8 cellular contexts compared by ENCODE assay signal in genomic region chrX:47194388-47194787, GRCh38. TPM values are rescaled to one million over a fixed set of nuclear protein-coding genes. Genes with fewer than 3 reads are reported as not detected.
DNase-seq lines count a peak whose midpoint lies in the region; ATAC-seq, FAIRE-seq and TF ChIP-seq lines count a peak whose summit lies in the region.

No MANE protein-coding gene starts in this region.

- H3K27ac ChIP-seq in kidney (ENCODE audit: low read depth in 2 of 2, low read length in 2 of 2) (peak overlapping the region; percentile 24 to 92), testis (peak overlapping the region; percentile 94 to 97)

- no peak for TF ChIP-seq POLR2A in testis (IDR thresholded peaks at IDR 0.05)

- TF ChIP-seq CTCF in kidney (IDR thresholded peaks at IDR 0.05; ENCODE audit: borderline replicate concordance, extremely low read depth, insufficient read depth) (no peak), testis (IDR thresholded peaks at IDR 0.05) (no peak)

- peak overlapping the region; percentile 1 to 88 for H3K9ac ChIP-seq in kidney (ENCODE audit: low read length in 2 of 2)

- peak overlapping the region; percentile 98 for H3K27ac Mint-ChIP-seq in activated naive CD8-positive, alpha-beta T cell treated with anti-CD3 and anti-CD28 coated beads, Interleukin-2, amount 10 ng/mL, durations not matched to agents 7 days and 5 days

- H3K27me3 ChIP-seq in testis = no peaks in the 10 kb centered on the region

- POLR2A ChIA-PET in activated naive CD8-positive, alpha-beta T cell treated with anti-CD3 and anti-CD28 coated beads, Interleukin-2, amount 10 ng/mL, durations not matched to agents 7 days and 5 days (lab: Charles Lee) = interaction anchor here (0.8 to 1.0 kb wide), 2 partner anchors 190 to 329 kb away, joined by 3 read pairs; no protein-coding TSS in a partner anchor

- peaks cover 19 to 37% of the 10 kb centered on the region in 2 donors for H3K4me1 ChIP-seq in kidney (ENCODE audit: control insufficient read depth in 1 of 2, insufficient read depth in 1 of 2, low read depth in 1 of 2, low read length in 2 of 2)
- peaks cover 2% of the 10 kb centered on the region for H3K4me1 ChIP-seq in testis

- H3K4me3 ChIP-seq in kidney (ENCODE audit: low read length in 2 of 2) = peak overlapping the region; percentile 62 to 91
- H3K4me3 ChIP-seq in testis = peak overlapping the region; percentile 69 to 78

- no peaks in the 10 kb centered on the region for H3K27me3 Mint-ChIP-seq in activated naive CD8-positive, alpha-beta T cell treated with anti-CD3 and anti-CD28 coated beads, Interleukin-2, amount 10 ng/mL, durations not matched to agents 7 days and 5 days

- DNase-seq in NCI-H2227 treated with DMSO at 0.1 percent for 48 hours (lab: John Stamatoyannopoulos, UW) (peak; percentile 21), NCI-H2227 (lab: John Stamatoyannopoulos, UW; ENCODE audit: unreplicated experiment) (no peak), kidney (no peak), testis (no peak), hippocampal formation (lab: John Stamatoyannopoulos, UW) (no peak), GOT3 (lab: John Stamatoyannopoulos, UW) (no peak)
- no peak for DNase-seq in activated naive CD8-positive, alpha-beta T cell treated with anti-CD3 and anti-CD28 coated beads, Interleukin-2, amount 10 ng/mL, durations not matched to agents 7 days and 5 days
- no peak for DNase-seq in effector CD8-positive, alpha-beta T cell (lab: John Stamatoyannopoulos, UW)

- peaks cover 0 to 10% of the 10 kb centered on the region in 2 donors for H3K36me3 ChIP-seq in kidney (ENCODE audit: control insufficient read depth in 1 of 2, insufficient read depth in 2 of 2, low read length in 2 of 2)
- no peaks in the 10 kb centered on the region for H3K36me3 ChIP-seq in testis (ENCODE audit: low read depth, missing control alignments)

- peaks cover 8% of the 10 kb centered on the region for H3K36me3 Mint-ChIP-seq in activated naive CD8-positive, alpha-beta T cell treated with anti-CD3 and anti-CD28 coated beads, Interleukin-2, amount 10 ng/mL, durations not matched to agents 7 days and 5 days

- WGBS in testis, 2 donors = 0 to 5% methylated on average over 6 to 8 of the region's 8 CpGs

- H3K9me3 Mint-ChIP-seq in activated naive CD8-positive, alpha-beta T cell treated with anti-CD3 and anti-CD28 coated beads, Interleukin-2, amount 10 ng/mL, durations not matched to agents 7 days and 5 days = no peaks in the 10 kb centered on the region

- intact Hi-C loops in kidney (cut with DNase I) = no loop called here
- intact Hi-C loops in testis (cut with DNase I; ENCODE audit: low total_unique reads) = loop anchor here (10.0 kb wide), 2 partner anchors 180 to 330 kb away; partner anchors contain the start of gene ZNF157

- no peak for ATAC-seq in activated naive CD8-positive, alpha-beta T cell treated with anti-CD3 and anti-CD28 coated beads, Interleukin-2, amount 10 ng/mL, durations not matched to agents 7 days and 5 days (ENCODE audit: low read depth)

- peak overlapping the region; percentile 95 for H3K4me3 Mint-ChIP-seq in activated naive CD8-positive, alpha-beta T cell treated with anti-CD3 and anti-CD28 coated beads, Interleukin-2, amount 10 ng/mL, durations not matched to agents 7 days and 5 days

- H3K9me3 ChIP-seq in kidney (ENCODE audit: control insufficient read depth in 1 of 2, low read length in 2 of 2) (no peaks in the 10 kb centered on the region), testis (no peaks in the 10 kb centered on the region)

- no peak for FAIRE-seq in kidney (lab: Jason Lieb, UNC)

- H3K4me1 Mint-ChIP-seq in activated naive CD8-positive, alpha-beta T cell treated with anti-CD3 and anti-CD28 coated beads, Interleukin-2, amount 10 ng/mL, durations not matched to agents 7 days and 5 days = peaks cover 37% of the 10 kb centered on the region

RNA-seq across cellular contexts. Expression of gene UBA1, which starts 0.8 kb away (rescaled TPM):
- 100 to 1,000 TPM; 149 to 155 TPM for total RNA-seq in activated naive CD8-positive, alpha-beta T cell treated with anti-CD3 and anti-CD28 coated beads, Interleukin-2, amount 10 ng/mL, durations not matched to agents 7 days and 5 days
- 218 TPM for total RNA-seq in kidney
- 155 TPM for polyA plus RNA-seq in kidney (ENCODE audit: insufficient read depth, low read depth, low replicate concordance)
- total RNA-seq in testis = 100 to 1,000 TPM; 243 to 338 TPM
- polyA plus RNA-seq in testis (ENCODE audit: insufficient read depth, low read depth, low replicate concordance) = 207 TPM

RNA-seq across cellular contexts. Expression of gene CDK16, which starts 24.1 kb away (rescaled TPM):
- total RNA-seq in activated naive CD8-positive, alpha-beta T cell treated with anti-CD3 and anti-CD28 coated beads, Interleukin-2, amount 10 ng/mL, durations not matched to agents 7 days and 5 days = 10 to 100 TPM; 62.3 to 67.1 TPM
- 96.1 TPM for total RNA-seq in kidney
- polyA plus RNA-seq in kidney (ENCODE audit: insufficient read depth, low read depth, low replicate concordance) = 89.1 TPM
- 100 to 1,000 TPM; 195 to 245 TPM for total RNA-seq in testis
- 122 TPM for polyA plus RNA-seq in testis (ENCODE audit: insufficient read depth, low read depth, low replicate concordance)

RNA-seq across cellular contexts. Expression of gene USP11, which starts 38.4 kb away (rescaled TPM):
- 100 to 1,000 TPM; 101 TPM for total RNA-seq in activated naive CD8-positive, alpha-beta T cell treated with anti-CD3 and anti-CD28 coated beads, Interleukin-2, amount 10 ng/mL, durations not matched to agents 7 days and 5 days
- total RNA-seq in kidney = 91.6 TPM
- 30.9 TPM for polyA plus RNA-seq in kidney (ENCODE audit: insufficient read depth, low read depth, low replicate concordance)
- total RNA-seq in testis = 100 to 1,000 TPM; 128 to 185 TPM
- 113 TPM for polyA plus RNA-seq in testis (ENCODE audit: insufficient read depth, low read depth, low replicate concordance)

RNA-seq across cellular contexts. Expression of gene RBM10, which starts 49.4 kb away (rescaled TPM):
- 10 to 100 TPM; 59.9 to 61.2 TPM for total RNA-seq in activated naive CD8-positive, alpha-beta T cell treated with anti-CD3 and anti-CD28 coated beads, Interleukin-2, amount 10 ng/mL, durations not matched to agents 7 days and 5 days
- 31.7 TPM for total RNA-seq in kidney
- polyA plus RNA-seq in kidney (ENCODE audit: insufficient read depth, low read depth, low replicate concordance) = 27.5 TPM
- 10 to 100 TPM; 28.5 to 41.3 TPM for total RNA-seq in testis
- 20.4 TPM for polyA plus RNA-seq in testis (ENCODE audit: insufficient read depth, low read depth, low replicate concordance)

RNA-seq across cellular contexts. Expression of gene NDUFB11, which starts 49.9 kb away (rescaled TPM):
- 10 to 100 TPM; 71.7 to 78.7 TPM for total RNA-seq in activated naive CD8-positive, alpha-beta T cell treated with anti-CD3 and anti-CD28 coated beads, Interleukin-2, amount 10 ng/mL, durations not matched to agents 7 days and 5 days
- total RNA-seq in kidney (70.7 TPM), testis (10 to 100 TPM; 68.0 to 77.4 TPM)
- polyA plus RNA-seq in kidney (ENCODE audit: insufficient read depth, low read depth, low replicate concordance) (215 TPM), testis (ENCODE audit: insufficient read depth, low read depth, low replicate concordance) (41.3 TPM)
